6 cellular contexts compared by ENCODE assay signal in the genomic region with DNA sequence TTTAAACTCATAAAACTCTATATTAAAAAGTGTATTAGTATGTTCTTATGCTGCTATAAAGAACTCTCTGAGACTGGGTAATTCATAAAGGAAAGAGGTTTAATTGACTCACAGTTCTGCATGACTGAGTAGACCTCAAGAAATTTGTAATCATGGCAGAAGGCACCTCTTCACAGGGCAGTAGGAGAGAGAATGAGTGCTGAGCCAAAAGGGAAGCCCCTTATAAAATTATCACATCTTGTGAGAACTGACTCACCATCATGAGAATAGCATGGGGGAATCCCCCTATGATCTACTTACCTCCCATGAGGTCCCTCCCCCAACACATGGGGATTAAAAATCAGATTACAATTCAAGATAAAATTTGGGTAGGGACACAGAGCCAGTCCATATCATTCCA.
"Had no signal": no experiment of that assay in that cellular context is flagged by ENCODE, and none has a peak within 500 bp of the region (broad histone marks: within the 10 kb centered on the region; RNA-seq: fewer than 3 reads in every experiment).

No MANE protein-coding gene starts in this region.

- H3K4me1 Mint-ChIP-seq: IgD-negative memory B cell had no signal

- ATAC-seq: HepG2, K562 had no signal

- DNase-seq: IMR-90, KBM-7, KG1 had no signal

- H3K27me3 Mint-ChIP-seq: IgD-negative memory B cell had no signal

- H3K4me3 Mint-ChIP-seq: IgD-negative memory B cell had no signal

- H3K27ac Mint-ChIP-seq: IgD-negative memory B cell had no signal

- H3K36me3 Mint-ChIP-seq: IgD-negative memory B cell had no signal
